13 cellular contexts compared by ENCODE assay signal in genomic region chr1:48853006-48853405, GRCh38.
DNase-seq lines count a peak whose midpoint lies in the region; ATAC-seq and TF ChIP-seq lines count a peak whose summit lies in the region.
"Had no signal": no experiment of that assay in that cellular context is flagged by ENCODE, and none has a peak within 500 bp of the region (broad histone marks: within the 10 kb centered on the region; RNA-seq: fewer than 3 reads in every experiment).

No MANE protein-coding gene starts in this region.

- TF ChIP-seq POLR2A in sigmoid colon (IDR thresholded peaks at IDR 0.05), result no peak

- H3K27me3 ChIP-seq in sigmoid colon, result no peaks in the 10 kb centered on the region
- H3K27me3 ChIP-seq: neutrophil had no signal

- no peaks in the 10 kb centered on the region for H3K36me3 ChIP-seq in sigmoid colon
- H3K36me3 ChIP-seq: left ventricle myocardium inferior, neutrophil had no signal

- H3K9me3 ChIP-seq in sigmoid colon, result no peaks in the 10 kb centered on the region
- H3K9me3 ChIP-seq: left ventricle myocardium inferior, neutrophil had no signal

- TF ChIP-seq EP300 in sigmoid colon (IDR thresholded peaks at IDR 0.05), result no peak

- no peak overlapping the region for H3K4me3 ChIP-seq in sigmoid colon
- H3K4me3 ChIP-seq: left ventricle myocardium inferior had no signal

- DNase-seq in AG08395 (ENCODE audit: low spot score), result peak; percentile 91
- DNase-seq in HT1080 (ENCODE audit: low read depth), result peak; percentile 98
- peak; percentile 40 for DNase-seq in amniotic epithelial cell (ENCODE audit: low read depth)
- DNase-seq in foreskin melanocyte, result peak; percentile 34
- no peak for DNase-seq in RPMI8226
- no peak for DNase-seq in sigmoid colon
- DNase-seq in DMS 273 (lab: John Stamatoyannopoulos, UW; ENCODE audit: unreplicated experiment), result no peak
- DNase-seq: CD4-positive, CD25-positive, alpha-beta regulatory T cell; left ventricle myocardium inferior; NCI-H510A treated with DMSO at 0.1 percent for 48 hours had no signal

- no peak overlapping the region for H3K27ac ChIP-seq in sigmoid colon
- H3K27ac ChIP-seq: left ventricle myocardium inferior, neutrophil had no signal

- H3K4me1 ChIP-seq in sigmoid colon, result peaks cover 0 to 11% (median 4%) of the 10 kb centered on the region in 4 donors
- H3K4me1 ChIP-seq: left ventricle myocardium inferior had no signal

- intact Hi-C loops in sigmoid colon (cut with DNase I), result no loop called here

- no peak for ATAC-seq in GM21367 (IDR thresholded peaks at IDR 0.05; ENCODE audit: unreplicated experiment)
- ATAC-seq: activated CD4-positive, CD25-positive, alpha-beta regulatory T cell treated with anti-CD3 and anti-CD28 coated beads, Interleukin-2, amount 50 U/mL, for 24 hours had no signal

- TF ChIP-seq CTCF in sigmoid colon (IDR thresholded peaks at IDR 0.05), result no peak

Comparison
In these comparisons a context has a peak if more than half of its experiments do, and no peak if none do; other contexts are left out.
1. DNase-seq: peak in AG08395 (single experiment), HT1080 (single experiment), amniotic epithelial cell (single experiment) and foreskin melanocyte (single experiment); none in RPMI8226 (single experiment), sigmoid colon (single experiment) and DMS 273 (single experiment).